ENCODE assay signal across 26 cellular contexts in genomic region chr5:90954951-90955635, GRCh38.
A peak's percentile ranks its signal among the peaks of the same experiment; 100 is the strongest.
DNase-seq lines count a peak whose midpoint lies in the region; ATAC-seq and TF ChIP-seq lines count a peak whose summit lies in the region.
"Had no signal": no experiment of that assay in that cellular context is flagged by ENCODE, and none has a peak within 500 bp of the region (broad histone marks: within the 10 kb centered on the region; RNA-seq: fewer than 3 reads in every experiment).

No MANE protein-coding gene starts in this region.

- H3K9me3 ChIP-seq in mucosa of descending colon (no peaks in the 10 kb centered on the region), thyroid gland (no peaks in the 10 kb centered on the region)
- H3K9me3 ChIP-seq: SJSA1 had no signal

- H3K4me3 ChIP-seq in mucosa of descending colon (no peak overlapping the region), thyroid gland (replicated peaks in 1 of 3) (no peak overlapping the region)
- H3K4me3 ChIP-seq: GM12878, SJSA1 had no signal

- 50 to 64% methylated on average over 6 of the region's 6 CpGs for WGBS in thyroid gland, 2 donors

- ATAC-seq in mucosa of descending colon: peak; percentile 45
- ATAC-seq: GM12878 had no signal

- DNase-seq in DMS53 (lab: John Stamatoyannopoulos, UW) (peak; percentile 33), DMS53 treated with DMSO at 0.1 percent for 48 hours (lab: John Stamatoyannopoulos, UW; ENCODE audit: unreplicated experiment) (no peak), brain pericyte (ENCODE audit: low read depth, low spot score) (peak; percentile 65), mucosa of descending colon (no peak), thyroid gland (peak; percentile 37 to 51), NCI-H226 (no peak), superior temporal gyrus (ENCODE audit: extremely low spot score) (no peak), posterior cingulate gyrus (no peak)
- DNase-seq: CD4-positive, CD25-positive, alpha-beta regulatory T cell; GDM1; GOT3; HCEC 1CT; IMR-90; KG1; NCI-H1092; NCI-H1417 treated with DMSO at 0.1 percent for 48 hours; NCI-H1694 treated with DMSO at 0.1 percent for 48 hours; NCI-H2081; NCI-H2227 treated with DMSO at 0.1 percent for 48 hours; NCI-H510A; NCI-H69; Right ventricle myocardium superior; RPMI8226 had no signal

- intact Hi-C loops in mucosa of descending colon (cut with DNase I, micrococcal nuclease): no loop called here
- intact Hi-C loops in thyroid gland (cut with DNase I): no loop called here
- intact Hi-C loops in posterior cingulate gyrus (cut with DNase I): no loop called here

- H3K36me3 ChIP-seq in mucosa of descending colon (ENCODE audit: low read depth) (no peaks in the 10 kb centered on the region), thyroid gland (no peaks in the 10 kb centered on the region)
- H3K36me3 ChIP-seq: SJSA1 had no signal

- TF ChIP-seq CTCF in mucosa of descending colon (IDR thresholded peaks at IDR 0.05) (no peak), thyroid gland (IDR thresholded peaks at IDR 0.05) (no peak)

- TF ChIP-seq POLR2A in thyroid gland (IDR thresholded peaks at IDR 0.05): no peak

- no peaks in the 10 kb centered on the region for H3K27me3 ChIP-seq in thyroid gland

- peak overlapping the region; percentile 80 to 92 (median 92) for H3K27ac ChIP-seq in thyroid gland
- H3K27ac ChIP-seq: 22Rv1, SJSA1 had no signal

- H3K4me1 ChIP-seq in mucosa of descending colon (ENCODE audit: low read depth) (peaks cover 9% of the 10 kb centered on the region), thyroid gland (peaks cover 34 to 48% of the 10 kb centered on the region in 2 donors)
- H3K4me1 ChIP-seq: SJSA1 had no signal

Comparison
In these comparisons a context has a peak if more than half of its experiments do, and no peak if none do; other contexts are left out.
1. DNase-seq: peak in DMS53 (single experiment), brain pericyte (single experiment) and thyroid gland (2 of 2); none in DMS53 treated with DMSO at 0.1 percent for 48 hours (single experiment), mucosa of descending colon (0 of 3), NCI-H226 (single experiment), superior temporal gyrus (single experiment) and posterior cingulate gyrus (0 of 10).